In genomic region chr19:11693505-11694499, GRCh38 we compare ENCODE assay signal across 9 cellular contexts. TPM values are rescaled to one million over a fixed set of nuclear protein-coding genes. Genes with fewer than 3 reads are reported as not detected.
DNase-seq lines count a peak whose midpoint lies in the region; ATAC-seq lines count a peak whose summit lies in the region.
"Had no signal": no experiment of that assay in that cellular context is flagged by ENCODE, and none has a peak within 500 bp of the region (broad histone marks: within the 10 kb centered on the region; RNA-seq: fewer than 3 reads in every experiment).

No MANE protein-coding gene starts in this region.

- H3K36me3 ChIP-seq in stomach smooth muscle (ENCODE audit: control insufficient read depth in 2 of 2, insufficient read depth in 2 of 2, low read length in 2 of 2): no peaks in the 10 kb centered on the region
- H3K36me3 ChIP-seq: neutrophil had no signal

- H3K9me3 ChIP-seq in stomach smooth muscle (ENCODE audit: control insufficient read depth in 2 of 2, low read length in 2 of 2): no peaks in the 10 kb centered on the region
- H3K9me3 ChIP-seq: neutrophil had no signal

- peaks cover 8% of the 10 kb centered on the region for H3K4me1 Mint-ChIP-seq in T-helper 1 cell treated with Interleukin-12 subunit alpha and Interleukin-12 subunit beta and Interleukin-4 antibody, amounts not matched to agents 30 μg/mL and 1 μg/mL, for 36 hours (ENCODE audit: low read depth)
- peaks cover 11% of the 10 kb centered on the region for H3K4me1 Mint-ChIP-seq in activated naive CD8-positive, alpha-beta T cell treated with anti-CD3 and anti-CD28 coated beads, Interleukin-2, amount 10 ng/mL, durations not matched to agents 7 days and 5 days

- no peak overlapping the region for H3K27ac Mint-ChIP-seq in T-helper 1 cell treated with Interleukin-12 subunit alpha and Interleukin-12 subunit beta and Interleukin-4 antibody, amounts not matched to agents 30 μg/mL and 1 μg/mL, for 36 hours
- H3K27ac Mint-ChIP-seq in activated naive CD8-positive, alpha-beta T cell treated with anti-CD3 and anti-CD28 coated beads, Interleukin-2, amount 10 ng/mL, durations not matched to agents 7 days and 5 days: no peak overlapping the region

- peaks cover 3% of the 10 kb centered on the region for H3K36me3 Mint-ChIP-seq in T-helper 1 cell treated with Interleukin-12 subunit alpha and Interleukin-12 subunit beta and Interleukin-4 antibody, amounts not matched to agents 30 μg/mL and 1 μg/mL, for 36 hours (ENCODE audit: low read depth)
- H3K36me3 Mint-ChIP-seq in activated naive CD8-positive, alpha-beta T cell treated with anti-CD3 and anti-CD28 coated beads, Interleukin-2, amount 10 ng/mL, durations not matched to agents 7 days and 5 days: peaks cover 5% of the 10 kb centered on the region

- H3K4me3 ChIP-seq in stomach smooth muscle (ENCODE audit: low read length in 2 of 2): peak overlapping the region; percentile 59 to 88

- H3K27ac ChIP-seq in stomach smooth muscle (ENCODE audit: low read length): no peak overlapping the region
- H3K27ac ChIP-seq: neutrophil had no signal

- peak overlapping the region; percentile 20 to 55 for H3K9ac ChIP-seq in stomach smooth muscle (ENCODE audit: low read length in 2 of 2)

- H3K27me3 Mint-ChIP-seq in T-helper 1 cell treated with Interleukin-12 subunit alpha and Interleukin-12 subunit beta and Interleukin-4 antibody, amounts not matched to agents 30 μg/mL and 1 μg/mL, for 36 hours (ENCODE audit: low read depth): peaks cover 23% of the 10 kb centered on the region
- peaks cover 15% of the 10 kb centered on the region for H3K27me3 Mint-ChIP-seq in activated naive CD8-positive, alpha-beta T cell treated with anti-CD3 and anti-CD28 coated beads, Interleukin-2, amount 10 ng/mL, durations not matched to agents 7 days and 5 days

- no peak for ATAC-seq in activated naive CD8-positive, alpha-beta T cell treated with anti-CD3 and anti-CD28 coated beads, Interleukin-2, amount 10 ng/mL, durations not matched to agents 7 days and 5 days (ENCODE audit: low read depth)
- ATAC-seq in HG02588 (IDR thresholded peaks at IDR 0.05; ENCODE audit: unreplicated experiment): no peak

- peaks cover 5% of the 10 kb centered on the region for H3K4me1 ChIP-seq in stomach smooth muscle (ENCODE audit: control insufficient read depth, insufficient read depth, low read length)

- H3K4me3 Mint-ChIP-seq in T-helper 1 cell treated with Interleukin-12 subunit alpha and Interleukin-12 subunit beta and Interleukin-4 antibody, amounts not matched to agents 30 μg/mL and 1 μg/mL, for 36 hours: peak overlapping the region; percentile 10
- H3K4me3 Mint-ChIP-seq in activated naive CD8-positive, alpha-beta T cell treated with anti-CD3 and anti-CD28 coated beads, Interleukin-2, amount 10 ng/mL, durations not matched to agents 7 days and 5 days: peak overlapping the region; percentile 77

- POLR2A ChIA-PET in activated naive CD8-positive, alpha-beta T cell treated with anti-CD3 and anti-CD28 coated beads, Interleukin-2, amount 10 ng/mL, durations not matched to agents 7 days and 5 days (lab: Charles Lee): interaction anchor here (0.6 kb wide), 1 partner anchor 32 kb away, joined by 3 read pairs; no protein-coding TSS in a partner anchor

- DNase-seq in T-helper 1 cell: no peak
- peak; percentile 57 for DNase-seq in NCI-H1105 treated with DMSO at 0.1 percent for 48 hours (lab: John Stamatoyannopoulos, UW)
- no peak for DNase-seq in activated naive CD8-positive, alpha-beta T cell treated with anti-CD3 and anti-CD28 coated beads, Interleukin-2, amount 10 ng/mL, durations not matched to agents 7 days and 5 days
- peak; percentile 34 for DNase-seq in iPS-NIHi11 (ENCODE audit: low spot score)
- DNase-seq in stimulated activated CD4-positive, alpha-beta T cell treated with anti-CD3 and anti-CD28 coated beads, Interleukin-4, amount 100 ng/mL, for 4 hours: no peak

- H3K9me3 Mint-ChIP-seq in T-helper 1 cell treated with Interleukin-12 subunit alpha and Interleukin-12 subunit beta and Interleukin-4 antibody, amounts not matched to agents 30 μg/mL and 1 μg/mL, for 36 hours: peaks cover 26% of the 10 kb centered on the region
- H3K9me3 Mint-ChIP-seq in activated naive CD8-positive, alpha-beta T cell treated with anti-CD3 and anti-CD28 coated beads, Interleukin-2, amount 10 ng/mL, durations not matched to agents 7 days and 5 days: peaks cover 5% of the 10 kb centered on the region

- no peaks in the 10 kb centered on the region for H3K27me3 ChIP-seq in stomach smooth muscle (ENCODE audit: control insufficient read depth in 1 of 2, insufficient read depth in 2 of 2, low read length in 2 of 2)

RNA-seq across cellular contexts. Expression of gene ZNF823, which starts 44.9 kb away (rescaled TPM):
- total RNA-seq in activated naive CD8-positive, alpha-beta T cell treated with anti-CD3 and anti-CD28 coated beads, Interleukin-2, amount 10 ng/mL, durations not matched to agents 7 days and 5 days: 1 to 10 TPM; 6.5 TPM

Comparison
In these comparisons a context has a peak if more than half of its experiments do, and no peak if none do; other contexts are left out.
1. DNase-seq: peak in NCI-H1105 treated with DMSO at 0.1 percent for 48 hours (single experiment) and iPS-NIHi11 (single experiment); none in T-helper 1 cell (0 of 5), activated naive CD8-positive, alpha-beta T cell treated with anti-CD3 and anti-CD28 coated beads, Interleukin-2, amount 10 ng/mL, durations not matched to agents 7 days and 5 days (single experiment) and stimulated activated CD4-positive, alpha-beta T cell treated with anti-CD3 and anti-CD28 coated beads, Interleukin-4, amount 100 ng/mL, for 4 hours (0 of 2).